In genomic region chr22:33130473-33130872, GRCh38 we compare ENCODE assay signal across 1 cellular context.
TF ChIP-seq lines count a peak whose summit lies in the region.

No MANE protein-coding gene starts in this region.

TF ChIP-seq in HepG2, 621 proteins besides CTCF, POLR2A, EP300 and RAD21 (continued from another document and continues in another):
- TF ChIP-seq ZNF552 (CRISPR knock-in tag; IDR thresholded peaks at IDR 0.05; ENCODE audit: borderline replicate concordance): no peak
- no peak for TF ChIP-seq MLX (CRISPR knock-in tag; IDR thresholded peaks at IDR 0.05)
- TF ChIP-seq ZNF350 (CRISPR knock-in tag; IDR thresholded peaks at IDR 0.05; ENCODE audit: borderline replicate concordance, low read depth): no peak
- no peak for TF ChIP-seq KDM6A (CRISPR knock-in tag; IDR thresholded peaks at IDR 0.05; ENCODE audit: low read depth)
- no peak for TF ChIP-seq ZNF709 (CRISPR knock-in tag; IDR thresholded peaks at IDR 0.05)
- TF ChIP-seq ZNF724P (CRISPR knock-in tag; IDR thresholded peaks at IDR 0.05; ENCODE audit: borderline replicate concordance): no peak
- TF ChIP-seq SP2 (CRISPR knock-in tag; IDR thresholded peaks at IDR 0.05): no peak
- TF ChIP-seq KLF11 (CRISPR knock-in tag; IDR thresholded peaks at IDR 0.05): no peak
- TF ChIP-seq SALL1 (CRISPR knock-in tag; IDR thresholded peaks at IDR 0.05): peak; percentile 71; the same call in 1 of the 2 replicates
- TF ChIP-seq PAXIP1 (CRISPR knock-in tag; conservative IDR thresholded peaks at IDR 0.05): peak; percentile 70
- no peak for TF ChIP-seq DMTF1 (CRISPR knock-in tag; IDR thresholded peaks at IDR 0.05)
- TF ChIP-seq ZNF775 (CRISPR knock-in tag; IDR thresholded peaks at IDR 0.05; ENCODE audit: borderline replicate concordance): no peak
- peak; percentile 42; the same call in 1 of the 2 replicates for TF ChIP-seq NCOR1 (IDR thresholded peaks at IDR 0.05; ENCODE audit: borderline replicate concordance, low read length)
- no peak for TF ChIP-seq MXD4 (CRISPR knock-in tag; IDR thresholded peaks at IDR 0.05)
- no peak for TF ChIP-seq NFAT5 (CRISPR knock-in tag; IDR thresholded peaks at IDR 0.05)
- no peak for TF ChIP-seq GPBP1L1 (CRISPR knock-in tag; IDR thresholded peaks at IDR 0.05)
- peak; percentile 71; the same call in 1 of the 2 replicates for TF ChIP-seq THRA (CRISPR knock-in tag; IDR thresholded peaks at IDR 0.05; ENCODE audit: borderline replicate concordance)
- no peak for TF ChIP-seq IRX3 (CRISPR knock-in tag; IDR thresholded peaks at IDR 0.05; ENCODE audit: borderline replicate concordance, low read depth)
- peak; percentile 68; the same call in 1 of the 2 replicates for TF ChIP-seq HNF4A (CRISPR knock-in tag; IDR thresholded peaks at IDR 0.05)
- no peak for TF ChIP-seq CBX1 (IDR thresholded peaks at IDR 0.05; ENCODE audit: low read depth)
- TF ChIP-seq ZNF720 (CRISPR knock-in tag; IDR thresholded peaks at IDR 0.05): no peak
- TF ChIP-seq BCL3 (CRISPR knock-in tag; IDR thresholded peaks at IDR 0.05): no peak
- TF ChIP-seq MAX (IDR thresholded peaks at IDR 0.05): no peak
- no peak for TF ChIP-seq ZMAT5 (CRISPR knock-in tag; IDR thresholded peaks at IDR 0.05; ENCODE audit: borderline replicate concordance, low read depth)
- TF ChIP-seq TEF (CRISPR knock-in tag; IDR thresholded peaks at IDR 0.05): no peak
- TF ChIP-seq NKX3-1 (CRISPR knock-in tag; IDR thresholded peaks at IDR 0.05): peak; percentile 93
- TF ChIP-seq ZXDC (CRISPR knock-in tag; IDR thresholded peaks at IDR 0.05): no peak
- TF ChIP-seq USF2 (IDR thresholded peaks at IDR 0.05; ENCODE audit: low read depth, low read length): no peak
- TF ChIP-seq USF2 (CRISPR knock-in tag; IDR thresholded peaks at IDR 0.05; ENCODE audit: borderline replicate concordance): no peak
- TF ChIP-seq ATAD3A (CRISPR knock-in tag; IDR thresholded peaks at IDR 0.05): no peak
- TF ChIP-seq ZBTB3 (CRISPR knock-in tag; IDR thresholded peaks at IDR 0.05; ENCODE audit: borderline replicate concordance, low read depth): no peak
